19 cellular contexts compared by ENCODE assay signal in genomic region chr4:151486166-151486565, GRCh38.
DNase-seq lines count a peak whose midpoint lies in the region; ATAC-seq, FAIRE-seq and TF ChIP-seq lines count a peak whose summit lies in the region.
"Had no signal": no experiment of that assay in that cellular context is flagged by ENCODE, and none has a peak within 500 bp of the region (broad histone marks: within the 10 kb centered on the region; RNA-seq: fewer than 3 reads in every experiment).

No MANE protein-coding gene starts in this region.

- H3K4me1 Mint-ChIP-seq in WTC11 (peaks cover 86% of the 10 kb centered on the region), CD14-positive monocyte (no peaks in the 10 kb centered on the region)
- H3K4me1 Mint-ChIP-seq: activated B cell treated with CpG ODN at 0.5 μM for 24 hours; CD4-positive, CD25-positive, alpha-beta regulatory T cell; T-cell had no signal

- no peak for TF ChIP-seq POLR2A in H54 (IDR thresholded peaks at IDR 0.05; ENCODE audit: low read depth, low read length)

- H3K9me3 Mint-ChIP-seq in WTC11 (peaks cover 13% of the 10 kb centered on the region), CD14-positive monocyte (peaks cover 7 to 15% (median 11%) of the 10 kb centered on the region in 7 donors)

- CTCF ChIA-PET in WTC11 (lab: Charles Lee) = interaction anchor here (1.3 to 1.4 kb wide), 2 partner anchors 118 to 188 kb away, joined by 4 to 6 read pairs; no protein-coding TSS in a partner anchor

- H3K27ac ChIP-seq in skeletal muscle tissue (ENCODE audit: low read depth, low read length) = peak overlapping the region; percentile 32
- H3K27ac ChIP-seq: Peyer's patch had no signal

- intact Hi-C loops in CD14-positive monocyte (cut with micrococcal nuclease) = no loop called here

- no peaks in the 10 kb centered on the region for H3K27me3 ChIP-seq in skeletal muscle tissue (ENCODE audit: control insufficient read depth in 3 of 3, insufficient read depth in 3 of 3, low read length in 3 of 3)
- H3K27me3 ChIP-seq: Peyer's patch had no signal

- POLR2A ChIA-PET in WTC11 (lab: Charles Lee) = no interaction called here

- peaks cover 0 to 20% (median 10%) of the 10 kb centered on the region in 3 donors for H3K4me1 ChIP-seq in skeletal muscle tissue (ENCODE audit: control insufficient read depth in 3 of 3, insufficient read depth in 3 of 3, low read length in 3 of 3)
- H3K4me1 ChIP-seq: Peyer's patch had no signal

- H3K4me3 Mint-ChIP-seq in WTC11 = no peak overlapping the region
- H3K4me3 Mint-ChIP-seq in CD14-positive monocyte = no peak overlapping the region
- H3K4me3 Mint-ChIP-seq: activated B cell treated with CpG ODN at 0.5 μM for 24 hours; CD4-positive, CD25-positive, alpha-beta regulatory T cell; endodermal cell; T-cell had no signal

- peak; percentile 53 for FAIRE-seq in H54 (lab: Jason Lieb, UNC)
- FAIRE-seq: bronchial epithelial cell had no signal

- H3K36me3 Mint-ChIP-seq in WTC11 = peaks cover 19% of the 10 kb centered on the region
- H3K36me3 Mint-ChIP-seq in CD14-positive monocyte = no peaks in the 10 kb centered on the region
- H3K36me3 Mint-ChIP-seq: CD4-positive, CD25-positive, alpha-beta regulatory T cell; T-cell had no signal

- no peaks in the 10 kb centered on the region for H3K9me3 ChIP-seq in skeletal muscle tissue (ENCODE audit: control insufficient read depth in 3 of 3, low read length in 3 of 3)
- H3K9me3 ChIP-seq: Peyer's patch had no signal

- DNase-seq in H54 (ENCODE audit: insufficient read length, low spot score) (no peak), WTC11 (ENCODE audit: low spot score) (no peak), fibroblast of villous mesenchyme (ENCODE audit: low read depth) (peak; percentile 24), cerebellar cortex (ENCODE audit: low spot score) (no peak), foreskin melanocyte (no peak), CD14-positive monocyte (ENCODE audit: low spot score) (no peak)
- no peak for DNase-seq in activated CD4-positive, alpha-beta T cell treated with anti-CD3 and anti-CD28 coated beads for 4 hours
- DNase-seq: activated B cell treated with CpG ODN at 0.5 μM for 24 hours; activated gamma-delta T cell; CD4-positive, CD25-positive, alpha-beta regulatory T cell; head of caudate nucleus; NCI-H748 treated with DMSO at 0.1 percent for 48 hours; Peyer's patch; posterior cingulate gyrus; substantia nigra; T-cell had no signal

- H3K4me3 ChIP-seq in fibroblast of villous mesenchyme (ENCODE audit: low read depth, low read length) (no peak overlapping the region), skeletal muscle tissue (ENCODE audit: low read length in 3 of 3) (no peak overlapping the region)
- H3K4me3 ChIP-seq: Peyer's patch had no signal

- peaks cover 0 to 12% (median 2%) of the 10 kb centered on the region in 3 donors for H3K36me3 ChIP-seq in skeletal muscle tissue (ENCODE audit: control insufficient read depth in 3 of 3, insufficient read depth in 3 of 3, low read length in 3 of 3)
- H3K36me3 ChIP-seq: Peyer's patch had no signal

- H3K9ac ChIP-seq in skeletal muscle tissue (ENCODE audit: low read depth in 1 of 3, low read length in 3 of 3) = no peak overlapping the region

- peak overlapping the region; percentile 77 for H3K27ac Mint-ChIP-seq in WTC11
- no peak overlapping the region for H3K27ac Mint-ChIP-seq in CD14-positive monocyte
- H3K27ac Mint-ChIP-seq: activated B cell treated with CpG ODN at 0.5 μM for 24 hours; CD4-positive, CD25-positive, alpha-beta regulatory T cell; T-cell had no signal

- no peak for TF ChIP-seq CTCF in WTC11 (IDR thresholded peaks at IDR 0.05)
- no peak for TF ChIP-seq CTCF in fibroblast of villous mesenchyme (IDR thresholded peaks at IDR 0.05; ENCODE audit: insufficient read depth, low read depth, low read length)
- no peak for TF ChIP-seq CTCF in CD14-positive monocyte (IDR thresholded peaks at IDR 0.05)

- H3K27me3 Mint-ChIP-seq in WTC11 (ENCODE audit: low read depth) (no peaks in the 10 kb centered on the region), CD14-positive monocyte (ENCODE audit: low read depth in 3 of 3) (peaks cover 4 to 8% (median 7%) of the 10 kb centered on the region in 3 donors)
- H3K27me3 Mint-ChIP-seq: activated B cell treated with CpG ODN at 0.5 μM for 24 hours had no signal

- ATAC-seq in WTC11 = no peak
- ATAC-seq: T-cell had no signal

TF ChIP-seq in WTC11, 78 proteins besides CTCF, POLR2A, EP300 and RAD21:
- no peak for TF ChIP-seq ZNF219 (CRISPR knock-in tag; IDR thresholded peaks at IDR 0.05; ENCODE audit: borderline replicate concordance)
- TF ChIP-seq ZNF121 (CRISPR knock-in tag; IDR thresholded peaks at IDR 0.05) = no peak
- TF ChIP-seq ATF1 (CRISPR knock-in tag; IDR thresholded peaks at IDR 0.05) = no peak
- no peak for TF ChIP-seq MAX (CRISPR knock-in tag; IDR thresholded peaks at IDR 0.05)
- TF ChIP-seq JAZF1 (CRISPR knock-in tag; IDR thresholded peaks at IDR 0.05) = no peak
- TF ChIP-seq ZBTB43 (CRISPR knock-in tag; IDR thresholded peaks at IDR 0.05) = no peak
- TF ChIP-seq TCF7 (CRISPR knock-in tag; IDR thresholded peaks at IDR 0.05; ENCODE audit: low read depth) = no peak
- no peak for TF ChIP-seq ZNF425 (CRISPR knock-in tag; conservative IDR thresholded peaks at IDR 0.05)
- TF ChIP-seq ZNF138 (CRISPR knock-in tag; conservative IDR thresholded peaks at IDR 0.05) = no peak
- TF ChIP-seq ZMAT4 (CRISPR knock-in tag; IDR thresholded peaks at IDR 0.05) = no peak
- TF ChIP-seq ETV6 (CRISPR knock-in tag; IDR thresholded peaks at IDR 0.05) = no peak
- no peak for TF ChIP-seq FOXK1 (CRISPR knock-in tag; IDR thresholded peaks at IDR 0.05)
- TF ChIP-seq ESRRA (CRISPR knock-in tag; IDR thresholded peaks at IDR 0.05; ENCODE audit: borderline replicate concordance) = no peak
- TF ChIP-seq ATF3 (CRISPR knock-in tag; conservative IDR thresholded peaks at IDR 0.05) = no peak
- no peak for TF ChIP-seq GRHL2 (CRISPR knock-in tag; IDR thresholded peaks at IDR 0.05; ENCODE audit: insufficient replicate concordance, severe bottlenecking)
- TF ChIP-seq NR2C2 (CRISPR knock-in tag; IDR thresholded peaks at IDR 0.05) = no peak
- no peak for TF ChIP-seq GABPB1 (CRISPR knock-in tag; IDR thresholded peaks at IDR 0.05)
- TF ChIP-seq ZNF423 (CRISPR knock-in tag; IDR thresholded peaks at IDR 0.05) = no peak
- TF ChIP-seq TEAD1 (CRISPR knock-in tag; IDR thresholded peaks at IDR 0.05) = no peak
TF ChIP-seq in WTC11: peak in this region for 0.
